In genomic region chr5:95280692-95281091, GRCh38 we compare ENCODE assay signal across 14 cellular contexts.
"Had no signal": no experiment of that assay in that cellular context is flagged by ENCODE, and none has a peak within 500 bp of the region (broad histone marks: within the 10 kb centered on the region; RNA-seq: fewer than 3 reads in every experiment).

No MANE protein-coding gene starts in this region.

- H3K27ac Mint-ChIP-seq: activated naive CD4-positive, alpha-beta T cell treated with anti-CD3 and anti-CD28 coated beads, Interleukin-2, amount 10 ng/mL, durations not matched to agents 7 days and 5 days; naive B cell; stimulated activated effector memory CD8-positive, alpha-beta T cell treated with anti-CD3 and anti-CD28 coated beads, Interleukin-12 subunit alpha, Interleukin-12 subunit beta, amount 100 ng/mL, for 72 hours had no signal

- H3K9me3 Mint-ChIP-seq: activated naive CD4-positive, alpha-beta T cell treated with anti-CD3 and anti-CD28 coated beads, Interleukin-2, amount 10 ng/mL, durations not matched to agents 7 days and 5 days; stimulated activated effector memory CD8-positive, alpha-beta T cell treated with anti-CD3 and anti-CD28 coated beads, Interleukin-12 subunit alpha, Interleukin-12 subunit beta, amount 100 ng/mL, for 72 hours had no signal

- H3K27ac ChIP-seq: adrenal gland, coronary artery, esophagus squamous epithelium, hepatocyte, left lung, thoracic aorta had no signal

- H3K4me3 Mint-ChIP-seq: activated naive CD4-positive, alpha-beta T cell treated with anti-CD3 and anti-CD28 coated beads, Interleukin-2, amount 10 ng/mL, durations not matched to agents 7 days and 5 days; naive B cell; stimulated activated effector memory CD8-positive, alpha-beta T cell treated with anti-CD3 and anti-CD28 coated beads, Interleukin-12 subunit alpha, Interleukin-12 subunit beta, amount 100 ng/mL, for 72 hours had no signal

- DNase-seq: activated CD4-positive, alpha-beta T cell treated with anti-CD3 and anti-CD28 coated beads for 1 hour; activated CD4-positive, alpha-beta T cell treated with anti-CD3 and anti-CD28 coated beads, Interleukin-2, amount 50 U/mL, for 4 hours; activated naive CD4-positive, alpha-beta T cell treated with anti-CD3 and anti-CD28 coated beads, Interleukin-2, amount 10 ng/mL, durations not matched to agents 7 days and 5 days; activated T-cell treated with anti-CD3 and anti-CD28 coated beads, Interleukin-2, amount 50 U/mL, for 1 hour; adrenal gland; effector CD8-positive, alpha-beta T cell; esophagus squamous epithelium; kidney; left lung; naive B cell had no signal

- H2AFZ ChIP-seq: hepatocyte had no signal

- ATAC-seq: left lung; stimulated activated effector memory CD8-positive, alpha-beta T cell treated with anti-CD3 and anti-CD28 coated beads, Interleukin-12 subunit alpha, Interleukin-12 subunit beta, amount 100 ng/mL, for 72 hours had no signal

- H3K4me1 Mint-ChIP-seq: stimulated activated effector memory CD8-positive, alpha-beta T cell treated with anti-CD3 and anti-CD28 coated beads, Interleukin-12 subunit alpha, Interleukin-12 subunit beta, amount 100 ng/mL, for 72 hours had no signal

- H3K79me2 ChIP-seq: hepatocyte had no signal

- H3K36me3 ChIP-seq: adrenal gland, esophagus squamous epithelium, left lung, thoracic aorta had no signal

- H3K4me2 ChIP-seq: hepatocyte had no signal

- H3K36me3 Mint-ChIP-seq: activated naive CD4-positive, alpha-beta T cell treated with anti-CD3 and anti-CD28 coated beads, Interleukin-2, amount 10 ng/mL, durations not matched to agents 7 days and 5 days; naive B cell; stimulated activated effector memory CD8-positive, alpha-beta T cell treated with anti-CD3 and anti-CD28 coated beads, Interleukin-12 subunit alpha, Interleukin-12 subunit beta, amount 100 ng/mL, for 72 hours had no signal

- H3K4me3 ChIP-seq: adrenal gland, coronary artery, esophagus squamous epithelium, hepatocyte, left lung, thoracic aorta had no signal

- H3K9me3 ChIP-seq: adrenal gland, esophagus squamous epithelium, left lung, thoracic aorta had no signal
